In genomic region chr6:11329841-11330765, GRCh38 we compare ENCODE assay signal across 12 cellular contexts.
A peak's percentile ranks its signal among the peaks of the same experiment; 100 is the strongest.
DNase-seq lines count a peak whose midpoint lies in the region; ATAC-seq and TF ChIP-seq lines count a peak whose summit lies in the region.
"Had no signal": no experiment of that assay in that cellular context is flagged by ENCODE, and none has a peak within 500 bp of the region (broad histone marks: within the 10 kb centered on the region; RNA-seq: fewer than 3 reads in every experiment).

No MANE protein-coding gene starts in this region.

- POLR2A ChIA-PET in activated CD4-positive, alpha-beta T cell treated with anti-CD3 and anti-CD28 coated beads for 36 hours (lab: Charles Lee) = interaction anchor here (0.6 to 1.0 kb wide), 3 partner anchors 13 to 588 kb away, joined by 3 to 4 read pairs (median 3); no protein-coding TSS in a partner anchor

- DNase-seq in activated CD4-positive, alpha-beta T cell treated with anti-CD3 and anti-CD28 coated beads for 36 hours = peak; percentile 20
- DNase-seq in activated CD4-positive, alpha-beta T cell treated with anti-CD3 and anti-CD28 coated beads for 48 hours = no peak
- DNase-seq in T-helper 17 cell (no peak), islet precursor cell (peak; percentile 64), NCI-H446 (lab: John Stamatoyannopoulos, UW) (no peak), progenitor cell of endocrine pancreas (ENCODE audit: low spot score, unreplicated experiment) (no peak)
- DNase-seq in stimulated activated naive CD8-positive, alpha-beta T cell treated with anti-CD3 and anti-CD28 coated beads, Interleukin-15, amount 100 ng/mL, for 72 hours = no peak
- DNase-seq: NCI-H2081 treated with DMSO at 0.1 percent for 48 hours had no signal

- peaks cover 39% of the 10 kb centered on the region for H3K36me3 Mint-ChIP-seq in activated CD4-positive, alpha-beta T cell treated with anti-CD3 and anti-CD28 coated beads for 36 hours (ENCODE audit: low read depth)
- peaks cover 3% of the 10 kb centered on the region for H3K36me3 Mint-ChIP-seq in T-helper 17 cell (ENCODE audit: low read depth)
- no peaks in the 10 kb centered on the region for H3K36me3 Mint-ChIP-seq in progenitor cell of endocrine pancreas (ENCODE audit: insufficient read depth)

- ATAC-seq in activated CD4-positive, alpha-beta T cell treated with anti-CD3 and anti-CD28 coated beads for 36 hours = peak; percentile 64
- ATAC-seq in T-helper 17 cell (peak; percentile 36), GM19397 (IDR thresholded peaks at IDR 0.05; ENCODE audit: unreplicated experiment) (no peak)
- ATAC-seq in stimulated activated naive CD8-positive, alpha-beta T cell treated with anti-CD3 and anti-CD28 coated beads, Interleukin-15, amount 100 ng/mL, for 72 hours = peak; percentile 63
- ATAC-seq: A549 had no signal

- peaks cover 79% of the 10 kb centered on the region for H3K4me1 Mint-ChIP-seq in activated CD4-positive, alpha-beta T cell treated with anti-CD3 and anti-CD28 coated beads for 36 hours
- peaks cover 36% of the 10 kb centered on the region for H3K4me1 Mint-ChIP-seq in T-helper 17 cell
- H3K4me1 Mint-ChIP-seq in stimulated activated naive CD8-positive, alpha-beta T cell treated with anti-CD3 and anti-CD28 coated beads, Interleukin-15, amount 100 ng/mL, for 72 hours = peaks cover 94% of the 10 kb centered on the region
- no peaks in the 10 kb centered on the region for H3K4me1 Mint-ChIP-seq in progenitor cell of endocrine pancreas (ENCODE audit: low read depth)

- CTCF ChIA-PET in activated CD4-positive, alpha-beta T cell treated with anti-CD3 and anti-CD28 coated beads for 36 hours (lab: Charles Lee) = interaction anchor here (0.6 to 1.7 kb wide), 7 partner anchors 10 to 435 kb away, joined by 3 to 6 read pairs (median 3); no protein-coding TSS in a partner anchor

- intact Hi-C loops in activated CD4-positive, alpha-beta T cell treated with anti-CD3 and anti-CD28 coated beads for 36 hours (cut with DNase I, micrococcal nuclease) = loop anchor here in 1 of 2 experiments (10.0 kb wide), 1 partner anchor 385 kb away; no protein-coding TSS in a partner anchor

- peaks cover 2% of the 10 kb centered on the region for H3K9me3 Mint-ChIP-seq in activated CD4-positive, alpha-beta T cell treated with anti-CD3 and anti-CD28 coated beads for 36 hours (ENCODE audit: low read depth)
- H3K9me3 Mint-ChIP-seq in stimulated activated naive CD8-positive, alpha-beta T cell treated with anti-CD3 and anti-CD28 coated beads, Interleukin-15, amount 100 ng/mL, for 72 hours = no peaks in the 10 kb centered on the region
- H3K9me3 Mint-ChIP-seq in progenitor cell of endocrine pancreas (ENCODE audit: low read depth) = no peaks in the 10 kb centered on the region
- H3K9me3 Mint-ChIP-seq: neural crest cell had no signal

- H3K27me3 Mint-ChIP-seq in activated CD4-positive, alpha-beta T cell treated with anti-CD3 and anti-CD28 coated beads for 36 hours = no peaks in the 10 kb centered on the region
- H3K27me3 Mint-ChIP-seq in T-helper 17 cell (no peaks in the 10 kb centered on the region), progenitor cell of endocrine pancreas (peaks cover 13% of the 10 kb centered on the region)
- H3K27me3 Mint-ChIP-seq in stimulated activated naive CD8-positive, alpha-beta T cell treated with anti-CD3 and anti-CD28 coated beads, Interleukin-15, amount 100 ng/mL, for 72 hours = no peaks in the 10 kb centered on the region

- H3K27ac Mint-ChIP-seq in activated CD4-positive, alpha-beta T cell treated with anti-CD3 and anti-CD28 coated beads for 36 hours = peak overlapping the region; percentile 80
- H3K27ac Mint-ChIP-seq in T-helper 17 cell (peak overlapping the region; percentile 72), progenitor cell of endocrine pancreas (no peak overlapping the region)
- H3K27ac Mint-ChIP-seq in stimulated activated naive CD8-positive, alpha-beta T cell treated with anti-CD3 and anti-CD28 coated beads, Interleukin-15, amount 100 ng/mL, for 72 hours = peak overlapping the region; percentile 89 to 92

- no peak overlapping the region for H3K4me3 Mint-ChIP-seq in activated CD4-positive, alpha-beta T cell treated with anti-CD3 and anti-CD28 coated beads for 36 hours
- H3K4me3 Mint-ChIP-seq in T-helper 17 cell = peak overlapping the region; percentile 49
- peak overlapping the region; percentile 56 to 58 for H3K4me3 Mint-ChIP-seq in stimulated activated naive CD8-positive, alpha-beta T cell treated with anti-CD3 and anti-CD28 coated beads, Interleukin-15, amount 100 ng/mL, for 72 hours
- no peak overlapping the region for H3K4me3 Mint-ChIP-seq in progenitor cell of endocrine pancreas (ENCODE audit: low read depth)
- H3K4me3 Mint-ChIP-seq: neural crest cell had no signal

- no peaks in the 10 kb centered on the region for H3K9me3 ChIP-seq in T-helper 17 cell (ENCODE audit: control insufficient read depth, low read length, poor library complexity, severe bottlenecking)
- H3K9me3 ChIP-seq: A549, ascending aorta had no signal

- TF ChIP-seq CTCF in progenitor cell of endocrine pancreas (IDR thresholded peaks at IDR 0.05; ENCODE audit: unreplicated experiment) = no peak

Comparison
In these comparisons a context has a peak if more than half of its experiments do, and no peak if none do; other contexts are left out.
1. DNase-seq: peak in activated CD4-positive, alpha-beta T cell treated with anti-CD3 and anti-CD28 coated beads for 36 hours (single experiment) and islet precursor cell (single experiment); none in activated CD4-positive, alpha-beta T cell treated with anti-CD3 and anti-CD28 coated beads for 48 hours (single experiment), T-helper 17 cell (0 of 3), stimulated activated naive CD8-positive, alpha-beta T cell treated with anti-CD3 and anti-CD28 coated beads, Interleukin-15, amount 100 ng/mL, for 72 hours (0 of 2), NCI-H446 (0 of 2) and progenitor cell of endocrine pancreas (single experiment).
2. H3K4me3 Mint-ChIP-seq: peak in T-helper 17 cell (single experiment) and stimulated activated naive CD8-positive, alpha-beta T cell treated with anti-CD3 and anti-CD28 coated beads, Interleukin-15, amount 100 ng/mL, for 72 hours (2 of 2); none in activated CD4-positive, alpha-beta T cell treated with anti-CD3 and anti-CD28 coated beads for 36 hours (single experiment) and progenitor cell of endocrine pancreas (single experiment).